In the genomic region with DNA sequence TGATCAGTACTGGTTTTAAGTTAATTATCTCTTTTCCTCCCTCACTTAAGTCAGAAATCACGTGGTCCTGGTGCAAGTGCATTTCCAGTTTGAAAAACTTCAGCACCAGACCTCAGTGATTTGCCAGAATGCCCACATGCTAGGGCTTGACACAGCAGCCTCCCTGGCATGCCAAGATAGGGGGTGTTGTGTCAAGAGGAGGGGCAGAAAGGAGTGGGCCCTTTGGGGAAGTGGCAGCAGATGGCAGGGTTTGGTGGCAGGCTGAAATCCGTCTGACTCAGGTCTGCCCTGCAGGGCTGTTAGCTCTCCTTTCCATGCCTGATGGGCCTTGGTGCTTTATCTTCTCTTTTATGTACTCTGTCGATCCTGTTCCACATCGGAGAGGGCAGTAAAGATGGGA, we compare ENCODE assay signal across 12 cellular contexts. TPM values are rescaled to one million over a fixed set of nuclear protein-coding genes. Genes with fewer than 3 reads are reported as not detected.
DNase-seq lines count a peak whose midpoint lies in the region; ATAC-seq and TF ChIP-seq lines count a peak whose summit lies in the region.
"Had no signal": no experiment of that assay in that cellular context is flagged by ENCODE, and none has a peak within 500 bp of the region (broad histone marks: within the 10 kb centered on the region; RNA-seq: fewer than 3 reads in every experiment).

No MANE protein-coding gene starts in this region.

- no peaks in the 10 kb centered on the region for H3K9me3 ChIP-seq in T-helper 17 cell (ENCODE audit: control insufficient read depth, low read length, poor library complexity, severe bottlenecking)
- H3K9me3 ChIP-seq: esophagus squamous epithelium had no signal

- peak overlapping the region; percentile 89 to 98 (median 98) for H3K27ac Mint-ChIP-seq in CD14-positive monocyte
- peak overlapping the region; percentile 76 to 97 (median 93) for H3K27ac Mint-ChIP-seq in IgD-negative memory B cell
- no peak overlapping the region for H3K27ac Mint-ChIP-seq in T-helper 17 cell
- H3K27ac Mint-ChIP-seq in stimulated activated effector memory CD8-positive, alpha-beta T cell treated with anti-CD3 and anti-CD28 coated beads, Interleukin-12 subunit alpha, Interleukin-12 subunit beta, amount 100 ng/mL, for 72 hours = no peak overlapping the region

- peaks cover 6 to 11% of the 10 kb centered on the region in 2 donors for H3K36me3 Mint-ChIP-seq in CD14-positive monocyte
- peaks cover 8% of the 10 kb centered on the region for H3K36me3 Mint-ChIP-seq in IgD-negative memory B cell
- no peaks in the 10 kb centered on the region for H3K36me3 Mint-ChIP-seq in T-helper 17 cell (ENCODE audit: low read depth)
- peaks cover 6% of the 10 kb centered on the region for H3K36me3 Mint-ChIP-seq in stimulated activated effector memory CD8-positive, alpha-beta T cell treated with anti-CD3 and anti-CD28 coated beads, Interleukin-12 subunit alpha, Interleukin-12 subunit beta, amount 100 ng/mL, for 72 hours

- DNase-seq in CD14-positive monocyte (ENCODE audit: low spot score) (peak; percentile 75), T-helper 17 cell (no peak), left lobe of liver (ENCODE audit: low spot score) (peak; percentile 38), NK-92 (lab: John Stamatoyannopoulos, UW; ENCODE audit: unreplicated experiment) (no peak)
- no peak for DNase-seq in stimulated activated effector memory CD8-positive, alpha-beta T cell treated with anti-CD3 and anti-CD28 coated beads, Interleukin-12 subunit alpha, Interleukin-12 subunit beta, amount 100 ng/mL, for 72 hours (ENCODE audit: low spot score in 2 of 2)
- DNase-seq: aorta, Calu3, esophagus squamous epithelium, NCI-H446 treated with DMSO at 0.1 percent for 48 hours had no signal

- TF ChIP-seq CTCF in CD14-positive monocyte (IDR thresholded peaks at IDR 0.05) = no peak

- H3K4me1 Mint-ChIP-seq in CD14-positive monocyte (peaks cover 63% of the 10 kb centered on the region), IgD-negative memory B cell (peaks cover 51 to 63% (median 59%) of the 10 kb centered on the region in 3 donors), T-helper 17 cell (peaks cover 14% of the 10 kb centered on the region)
- peaks cover 44% of the 10 kb centered on the region for H3K4me1 Mint-ChIP-seq in stimulated activated effector memory CD8-positive, alpha-beta T cell treated with anti-CD3 and anti-CD28 coated beads, Interleukin-12 subunit alpha, Interleukin-12 subunit beta, amount 100 ng/mL, for 72 hours

- H3K27me3 Mint-ChIP-seq in CD14-positive monocyte (ENCODE audit: low read depth in 3 of 3) (peaks cover 0 to 3% (median 1%) of the 10 kb centered on the region in 3 donors), IgD-negative memory B cell (no peaks in the 10 kb centered on the region), T-helper 17 cell (no peaks in the 10 kb centered on the region)

- H3K4me3 Mint-ChIP-seq in CD14-positive monocyte (peak overlapping the region in 1 of 2 donors; percentile 42), IgD-negative memory B cell (peak overlapping the region; percentile 54 to 81 (median 78)), T-helper 17 cell (no peak overlapping the region)
- no peak overlapping the region for H3K4me3 Mint-ChIP-seq in stimulated activated effector memory CD8-positive, alpha-beta T cell treated with anti-CD3 and anti-CD28 coated beads, Interleukin-12 subunit alpha, Interleukin-12 subunit beta, amount 100 ng/mL, for 72 hours

- ATAC-seq in T-helper 17 cell (peak; percentile 58), left lobe of liver (no peak), HG02642 (IDR thresholded peaks at IDR 0.05; ENCODE audit: poor library complexity, unreplicated experiment) (no peak), HG03521 (IDR thresholded peaks at IDR 0.05; ENCODE audit: unreplicated experiment) (no peak)
- ATAC-seq in stimulated activated effector memory CD8-positive, alpha-beta T cell treated with anti-CD3 and anti-CD28 coated beads, Interleukin-12 subunit alpha, Interleukin-12 subunit beta, amount 100 ng/mL, for 72 hours = no peak

- H3K9me3 Mint-ChIP-seq in CD14-positive monocyte (no peaks in the 10 kb centered on the region), IgD-negative memory B cell (no peaks in the 10 kb centered on the region)
- no peaks in the 10 kb centered on the region for H3K9me3 Mint-ChIP-seq in stimulated activated effector memory CD8-positive, alpha-beta T cell treated with anti-CD3 and anti-CD28 coated beads, Interleukin-12 subunit alpha, Interleukin-12 subunit beta, amount 100 ng/mL, for 72 hours

- intact Hi-C loops in CD14-positive monocyte (cut with micrococcal nuclease) = loop anchor here in 1 of 2 donors (2.0 kb wide), 1 partner anchor 21 kb away; no protein-coding TSS in a partner anchor

RNA-seq across cellular contexts. Expression of gene PXK, which starts 23.4 kb away (rescaled TPM):
- 10 to 100 TPM; 52.9 to 54.0 TPM for polyA plus RNA-seq in CD14-positive monocyte
- 92.3 TPM for polyA plus RNA-seq in IgD-negative memory B cell
- total RNA-seq in T-helper 17 cell = 10 to 100 TPM; 20.1 to 23.1 TPM
- total RNA-seq in left lobe of liver = 7.5 TPM

RNA-seq across cellular contexts. Expression of gene HTD2, which starts 49.7 kb away (rescaled TPM):
- polyA plus RNA-seq in CD14-positive monocyte = 10 to 100 TPM; 10.5 to 17.3 TPM
- polyA plus RNA-seq in IgD-negative memory B cell = 21.1 TPM
- 1 to 10 TPM; 6.9 to 7.3 TPM for total RNA-seq in T-helper 17 cell
- total RNA-seq in left lobe of liver = 6.8 TPM

RNA-seq across cellular contexts. Expression of gene RPP14, which starts 50.0 kb away (rescaled TPM):
- 1 to 10 TPM; 3.5 to 8.8 TPM for polyA plus RNA-seq in CD14-positive monocyte
- polyA plus RNA-seq in IgD-negative memory B cell = 9.9 TPM
- total RNA-seq in T-helper 17 cell = 10 to 100 TPM; 16.4 to 19.4 TPM
- 9.7 TPM for total RNA-seq in left lobe of liver

Comparison
In these comparisons a context has a peak if more than half of its experiments do, and no peak if none do; other contexts are left out.
1. DNase-seq: peak in CD14-positive monocyte (single experiment) and left lobe of liver (single experiment); none in T-helper 17 cell (0 of 3), NK-92 (single experiment) and stimulated activated effector memory CD8-positive, alpha-beta T cell treated with anti-CD3 and anti-CD28 coated beads, Interleukin-12 subunit alpha, Interleukin-12 subunit beta, amount 100 ng/mL, for 72 hours (0 of 2).
2. H3K27ac Mint-ChIP-seq: peak in CD14-positive monocyte (7 of 7) and IgD-negative memory B cell (3 of 3); none in T-helper 17 cell (single experiment) and stimulated activated effector memory CD8-positive, alpha-beta T cell treated with anti-CD3 and anti-CD28 coated beads, Interleukin-12 subunit alpha, Interleukin-12 subunit beta, amount 100 ng/mL, for 72 hours (single experiment).
3. H3K4me3 Mint-ChIP-seq: peak in IgD-negative memory B cell (4 of 4); none in T-helper 17 cell (single experiment) and stimulated activated effector memory CD8-positive, alpha-beta T cell treated with anti-CD3 and anti-CD28 coated beads, Interleukin-12 subunit alpha, Interleukin-12 subunit beta, amount 100 ng/mL, for 72 hours (single experiment).